In genomic region chr4:16655140-16655539, GRCh38 we compare ENCODE assay signal across 22 cellular contexts.
DNase-seq lines count a peak whose midpoint lies in the region; ATAC-seq and TF ChIP-seq lines count a peak whose summit lies in the region.
"Had no signal": no experiment of that assay in that cellular context is flagged by ENCODE, and none has a peak within 500 bp of the region (broad histone marks: within the 10 kb centered on the region; RNA-seq: fewer than 3 reads in every experiment).

No MANE protein-coding gene starts in this region.

- 38% methylated on average over 5 of the region's 5 CpGs for WGBS in SK-N-SH (ENCODE audit: low lambda C conversion rate)

- TF ChIP-seq CTCF in SK-N-SH (IDR thresholded peaks at IDR 0.05) (no peak), endothelial cell (IDR thresholded peaks at IDR 0.05; ENCODE audit: unreplicated experiment) (no peak), neural progenitor cell (IDR thresholded peaks at IDR 0.05) (no peak), Caco-2 (IDR thresholded peaks at IDR 0.05; ENCODE audit: insufficient read depth in 1 of 2, low read depth in 1 of 2, low read length in 1 of 2, severe bottlenecking in 1 of 2, unreplicated experiment in 1 of 2) (no peak)

- H3F3A ChIP-seq in SK-N-SH (replicated peaks; ENCODE audit: insufficient read depth) = no peaks in the 10 kb centered on the region
- H3F3A ChIP-seq in neural progenitor cell (ENCODE audit: low read depth) = no peaks in the 10 kb centered on the region

- H3K4me1 Mint-ChIP-seq in endothelial cell (ENCODE audit: unreplicated experiment) (peaks cover 35% of the 10 kb centered on the region), neural progenitor cell (peaks cover 29% of the 10 kb centered on the region), Caco-2 (ENCODE audit: low read depth, unreplicated experiment) (no peaks in the 10 kb centered on the region)

- H3K9ac ChIP-seq in SK-N-SH = no peak overlapping the region
- H3K9ac ChIP-seq in neural progenitor cell = no peak overlapping the region
- H3K9ac ChIP-seq: BLaER1 treated with 17β-estradiol and CSF1 and Interleukin-3, amounts not matched to agents 10 nM and 100 nM had no signal

- H3K27me3 Mint-ChIP-seq in endothelial cell (ENCODE audit: unreplicated experiment) (peaks cover 2% of the 10 kb centered on the region), neural progenitor cell (ENCODE audit: insufficient read depth, low read depth) (peaks cover 2% of the 10 kb centered on the region), Caco-2 (ENCODE audit: insufficient read depth, unreplicated experiment) (peaks cover 19% of the 10 kb centered on the region)

- H3K27ac Mint-ChIP-seq in endothelial cell (ENCODE audit: unreplicated experiment) (peak overlapping the region; percentile 80), neural progenitor cell (peak overlapping the region; percentile 74), Caco-2 (ENCODE audit: unreplicated experiment) (no peak overlapping the region)
- H3K27ac Mint-ChIP-seq: CD4-positive, alpha-beta T cell; CD8-positive, alpha-beta T cell had no signal

- peak; percentile 55 for DNase-seq in SK-N-SH
- no peak for DNase-seq in endothelial cell (ENCODE audit: low spot score)
- DNase-seq in neural progenitor cell (ENCODE audit: low spot score) = no peak
- no peak for DNase-seq in activated CD4-positive, alpha-beta T cell treated with anti-CD3 and anti-CD28 coated beads, Interleukin-2, amount 50 U/mL, for 1 hour
- DNase-seq in NCI-H146 (lab: John Stamatoyannopoulos, UW) = no peak
- DNase-seq in Caco-2 = no peak
- DNase-seq: AML-193; CD4-positive, alpha-beta T cell; CD8-positive, alpha-beta T cell; DMS 273 treated with DMSO at 0.1 percent for 48 hours; DMS153; DMS53; DMS79; DND-41; EL; GDM1 had no signal

- H4K20me1 ChIP-seq in SK-N-SH (ENCODE audit: insufficient read depth) (no peaks in the 10 kb centered on the region), neural progenitor cell (ENCODE audit: low read depth) (no peaks in the 10 kb centered on the region)
- H4K20me1 ChIP-seq: BLaER1 treated with 17β-estradiol and CSF1 and Interleukin-3, amounts not matched to agents 10 nM and 100 nM had no signal

- intact Hi-C loops in Caco-2 (cut with micrococcal nuclease; ENCODE audit: unreplicated experiment) = no loop called here

- no TSS peak for BruUV-seq in Caco-2 (replicated peaks; lab: Mats Ljungman, UMichigan)

- H3K4me3 ChIP-seq in SK-N-SH (ENCODE audit: low read depth in 2 of 2, low read length in 1 of 2) (no peak overlapping the region), neural progenitor cell (no peak overlapping the region), Caco-2 (ENCODE audit: low read depth, low read length) (no peak overlapping the region)
- H3K4me3 ChIP-seq: A549; BLaER1 treated with 17β-estradiol and CSF1 and Interleukin-3, amounts not matched to agents 10 nM and 100 nM; GM12878 had no signal

- H3K9me3 ChIP-seq in SK-N-SH (no peaks in the 10 kb centered on the region), neural progenitor cell (ENCODE audit: low read depth) (no peaks in the 10 kb centered on the region), Caco-2 (no peaks in the 10 kb centered on the region)
- H3K9me3 ChIP-seq: A549; BLaER1 treated with 17β-estradiol and CSF1 and Interleukin-3, amounts not matched to agents 10 nM and 100 nM had no signal

- no peak overlapping the region for H2AFZ ChIP-seq in SK-N-SH (ENCODE audit: low read depth)
- H2AFZ ChIP-seq in neural progenitor cell (replicated peaks) = no peak overlapping the region

- H3K4me2 ChIP-seq in SK-N-SH = no peak overlapping the region
- H3K4me2 ChIP-seq in neural progenitor cell = no peak overlapping the region
- H3K4me2 ChIP-seq: A549; BLaER1 treated with 17β-estradiol and CSF1 and Interleukin-3, amounts not matched to agents 10 nM and 100 nM had no signal

- H3K27ac ChIP-seq in SK-N-SH (ENCODE audit: low read depth in 2 of 2, low read length in 1 of 2) (no peak overlapping the region), neural progenitor cell (no peak overlapping the region)
- H3K27ac ChIP-seq: 22Rv1; A549; BLaER1 treated with 17β-estradiol and CSF1 and Interleukin-3, amounts not matched to agents 10 nM and 100 nM; C4-2B had no signal

- H3K9me3 Mint-ChIP-seq in endothelial cell (ENCODE audit: unreplicated experiment) (no peaks in the 10 kb centered on the region), neural progenitor cell (no peaks in the 10 kb centered on the region), Caco-2 (ENCODE audit: unreplicated experiment) (no peaks in the 10 kb centered on the region)
- H3K9me3 Mint-ChIP-seq: CD4-positive, alpha-beta T cell; CD8-positive, alpha-beta T cell had no signal

- no peak for ATAC-seq in SK-N-SH treated with all-trans-retinoic acid at 6 μM for 48 hours
- ATAC-seq: A549; CD8-positive, alpha-beta T cell; GM12878 had no signal

- H3K27me3 ChIP-seq in SK-N-SH (ENCODE audit: insufficient read depth) (no peaks in the 10 kb centered on the region), neural progenitor cell (no peaks in the 10 kb centered on the region), Caco-2 (replicated peaks; ENCODE audit: control insufficient read depth, insufficient read depth, low read length) (no peaks in the 10 kb centered on the region)
- H3K27me3 ChIP-seq: BLaER1 treated with 17β-estradiol and CSF1 and Interleukin-3, amounts not matched to agents 10 nM and 100 nM had no signal

- no peaks in the 10 kb centered on the region for H3K36me3 Mint-ChIP-seq in endothelial cell (ENCODE audit: low read depth, unreplicated experiment)
- H3K36me3 Mint-ChIP-seq in neural progenitor cell = no peaks in the 10 kb centered on the region
- no peaks in the 10 kb centered on the region for H3K36me3 Mint-ChIP-seq in Caco-2 (ENCODE audit: insufficient read depth, unreplicated experiment)
- H3K36me3 Mint-ChIP-seq: CD8-positive, alpha-beta T cell had no signal

- H3K79me2 ChIP-seq in SK-N-SH (ENCODE audit: insufficient read depth) (no peaks in the 10 kb centered on the region), neural progenitor cell (ENCODE audit: low read depth) (no peaks in the 10 kb centered on the region)

- H3K36me3 ChIP-seq in SK-N-SH (replicated peaks in 1 of 2; ENCODE audit: control insufficient read depth in 1 of 2, insufficient read depth in 2 of 2, low read length in 1 of 2) = no peaks in the 10 kb centered on the region
- no peaks in the 10 kb centered on the region for H3K36me3 ChIP-seq in neural progenitor cell
- no peaks in the 10 kb centered on the region for H3K36me3 ChIP-seq in Caco-2 (ENCODE audit: control insufficient read depth, insufficient read depth, low read length)
- H3K36me3 ChIP-seq: BLaER1 treated with 17β-estradiol and CSF1 and Interleukin-3, amounts not matched to agents 10 nM and 100 nM had no signal

- POLR2A ChIA-PET in SK-N-SH (lab: Yijun Ruan, JAX) (no interaction called here), Caco-2 (lab: Charles Lee) (no interaction called here)

- no peaks in the 10 kb centered on the region for H3K9me2 ChIP-seq in SK-N-SH

- CTCF ChIA-PET in SK-N-SH (lab: Yijun Ruan, JAX) = interaction anchor here (0.6 to 1.0 kb wide), 3 partner anchors 11 to 139 kb away, joined by 3 read pairs; no protein-coding TSS in a partner anchor
- CTCF ChIA-PET in Caco-2 (lab: Charles Lee) = no interaction called here

- TF ChIP-seq RAD21 in SK-N-SH (IDR thresholded peaks at IDR 0.05; ENCODE audit: low read length) = no peak

- H3K4me1 ChIP-seq in SK-N-SH (ENCODE audit: control insufficient read depth in 1 of 2, insufficient read depth in 2 of 2, low read depth in 1 of 2, low read length in 1 of 2) (peaks cover 0 to 9% of the 10 kb centered on the region in 2 experiments; a peak in 2 of 4 replicates), neural progenitor cell (peaks cover 11% of the 10 kb centered on the region), Caco-2 (no peaks in the 10 kb centered on the region)
- H3K4me1 ChIP-seq: A549; BLaER1 treated with 17β-estradiol and CSF1 and Interleukin-3, amounts not matched to agents 10 nM and 100 nM had no signal

- H3K4me3 Mint-ChIP-seq in endothelial cell (ENCODE audit: unreplicated experiment) = peak overlapping the region; percentile 31
- H3K4me3 Mint-ChIP-seq in neural progenitor cell = no peak overlapping the region
- no peak overlapping the region for H3K4me3 Mint-ChIP-seq in Caco-2 (ENCODE audit: unreplicated experiment)
- H3K4me3 Mint-ChIP-seq: CD4-positive, alpha-beta T cell; CD8-positive, alpha-beta T cell had no signal

- TF ChIP-seq EP300 in SK-N-SH (IDR thresholded peaks at IDR 0.05; ENCODE audit: borderline replicate concordance in 1 of 2, low read depth in 1 of 2, low read length in 1 of 2) = no peak; a peak in 1 of 4 replicates

TF ChIP-seq in SK-N-SH, 30 proteins besides CTCF, POLR2A, EP300 and RAD21 (continues in another document):
- no peak for TF ChIP-seq NFIC (IDR thresholded peaks at IDR 0.05; ENCODE audit: borderline replicate concordance)
- TF ChIP-seq FOXM1 (IDR thresholded peaks at IDR 0.05; ENCODE audit: low read depth) = no peak
- no peak for TF ChIP-seq JUND (IDR thresholded peaks at IDR 0.05)
- TF ChIP-seq TEAD4 (IDR thresholded peaks at IDR 0.05; ENCODE audit: borderline replicate concordance, insufficient read depth) = no peak
- no peak for TF ChIP-seq TAF1 (IDR thresholded peaks at IDR 0.05; ENCODE audit: borderline replicate concordance, low read depth, low read length)
- TF ChIP-seq GATA2 (CRISPR knock-in tag; IDR thresholded peaks at IDR 0.05) = peak; percentile 42
- TF ChIP-seq MEF2A (IDR thresholded peaks at IDR 0.05; ENCODE audit: borderline replicate concordance, low read depth) = no peak
- no peak for TF ChIP-seq SIN3A (IDR thresholded peaks at IDR 0.05; ENCODE audit: borderline replicate concordance, low read depth, low read length)
- peak; percentile 58; the same call in 1 of the 2 replicates for TF ChIP-seq FOXJ3 (CRISPR knock-in tag; IDR thresholded peaks at IDR 0.05)

TF ChIP-seq in SK-N-SH treated with all-trans-retinoic acid at 6 μM for 48 hours, 23 proteins besides CTCF, POLR2A, EP300 and RAD21 (continues in another document):
- TF ChIP-seq ZC3H10 (CRISPR knock-in tag; IDR thresholded peaks at IDR 0.05) = no peak
- no peak for TF ChIP-seq SNAI2 (CRISPR knock-in tag; IDR thresholded peaks at IDR 0.05)
- no peak for TF ChIP-seq ZFP3 (CRISPR knock-in tag; IDR thresholded peaks at IDR 0.05)
- no peak for TF ChIP-seq PATZ1 (CRISPR knock-in tag; IDR thresholded peaks at IDR 0.05; ENCODE audit: borderline replicate concordance)
- no peak for TF ChIP-seq ZNF8 (CRISPR knock-in tag; IDR thresholded peaks at IDR 0.05)
